In genomic region chr9:137382728-137383452, GRCh38 we compare ENCODE assay signal across 1 cellular context.
A peak's percentile ranks its signal among the peaks of the same experiment; 100 is the strongest.
TF ChIP-seq lines count a peak whose summit lies in the region.

No MANE protein-coding gene starts in this region.

TF ChIP-seq in H1, 55 proteins besides CTCF, POLR2A, EP300 and RAD21:
- no peak for TF ChIP-seq GTF2F1 (IDR thresholded peaks at IDR 0.05; ENCODE audit: borderline replicate concordance, low read depth, low read length)
- 0 out of 2 replicates have a peak, but pooled peaks have one; percentile 19 for TF ChIP-seq GABPA (IDR thresholded peaks at IDR 0.05; ENCODE audit: borderline replicate concordance, insufficient read depth, low read length)
- no peak for TF ChIP-seq KDM5A (IDR thresholded peaks at IDR 0.05; ENCODE audit: low read length)
